8 cellular contexts compared by ENCODE assay signal in the genomic region with DNA sequence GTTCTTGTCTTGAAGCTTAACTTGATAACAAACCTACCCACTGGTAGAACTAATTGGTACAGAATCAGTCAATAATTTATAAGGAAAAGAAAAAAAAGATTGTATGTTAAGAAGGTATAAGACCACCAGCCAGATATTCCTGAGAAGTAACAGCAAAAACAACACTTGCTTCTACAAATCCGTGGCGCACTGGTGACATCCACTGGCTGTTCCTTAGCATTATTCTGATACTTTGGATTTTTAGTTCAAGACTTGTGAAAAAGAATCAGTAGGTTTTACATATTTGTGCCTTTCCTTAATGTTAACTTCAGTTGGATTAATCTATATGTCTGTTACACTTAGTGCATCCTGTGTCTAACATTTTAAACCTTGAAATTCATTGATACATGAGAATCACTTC.
A peak's percentile ranks its signal among the peaks of the same experiment; 100 is the strongest.
DNase-seq lines count a peak whose midpoint lies in the region.

No MANE protein-coding gene starts in this region.

- H2BK12ac ChIP-seq in neuronal stem cell (ENCODE audit: low read length), result no peak overlapping the region

- no peak overlapping the region for H3K27ac Mint-ChIP-seq in activated CD4-positive, alpha-beta memory T cell treated with anti-CD3 and anti-CD28 coated beads for 36 hours

- H4K91ac ChIP-seq in neuronal stem cell (ENCODE audit: low read depth, low read length, poor library complexity), result no peak overlapping the region

- intact Hi-C loops in activated CD4-positive, alpha-beta memory T cell treated with anti-CD3 and anti-CD28 coated beads for 36 hours (cut with micrococcal nuclease), result no loop called here

- DNase-seq in ELR (ENCODE audit: low read depth) (peak; percentile 56), NCI-H2227 (lab: John Stamatoyannopoulos, UW; ENCODE audit: unreplicated experiment) (peak; percentile 80), dermis blood vessel endothelial cell (peak; percentile 61), neuronal stem cell (ENCODE audit: low spot score) (peak; percentile 53), epidermal melanocyte (ENCODE audit: insufficient read length, low spot score) (no peak), H7 (no peak)
- no peak for DNase-seq in activated CD4-positive, CD25-positive, alpha-beta regulatory T cell treated with anti-CD3 and anti-CD28 coated beads, Interleukin-2, amount 50 U/mL, for 72 hours
- no peak for DNase-seq in activated CD4-positive, alpha-beta memory T cell treated with anti-CD3 and anti-CD28 coated beads for 36 hours

- no peak overlapping the region for H3K23ac ChIP-seq in neuronal stem cell (ENCODE audit: low read depth, low read length, poor library complexity)

- H3K9me3 Mint-ChIP-seq in activated CD4-positive, alpha-beta memory T cell treated with anti-CD3 and anti-CD28 coated beads for 36 hours, result no peaks in the 10 kb centered on the region

- H4K8ac ChIP-seq in neuronal stem cell (ENCODE audit: low read depth, low read length), result no peak overlapping the region

- H3K9ac ChIP-seq in neuronal stem cell (ENCODE audit: low read depth, low read length, poor library complexity), result no peak overlapping the region

- no peak overlapping the region for H2AFZ ChIP-seq in neuronal stem cell (ENCODE audit: low read length)

- H3K27me3 Mint-ChIP-seq in activated CD4-positive, alpha-beta memory T cell treated with anti-CD3 and anti-CD28 coated beads for 36 hours, result no peaks in the 10 kb centered on the region

- no peaks in the 10 kb centered on the region for H3K4me1 Mint-ChIP-seq in activated CD4-positive, alpha-beta memory T cell treated with anti-CD3 and anti-CD28 coated beads for 36 hours (ENCODE audit: low read depth)

- no peaks in the 10 kb centered on the region for H3K36me3 Mint-ChIP-seq in activated CD4-positive, alpha-beta memory T cell treated with anti-CD3 and anti-CD28 coated beads for 36 hours

- POLR2A ChIA-PET in activated CD4-positive, alpha-beta memory T cell treated with anti-CD3 and anti-CD28 coated beads for 36 hours (lab: Charles Lee), result no interaction called here

- H3K4me1 ChIP-seq in neuronal stem cell (ENCODE audit: control insufficient read depth in 2 of 2, insufficient read depth in 1 of 2, low read depth in 1 of 2, low read length in 2 of 2), result no peaks in the 10 kb centered on the region

- no CpG with 5 or more reads among the region's 2 CpGs for WGBS in neuronal stem cell (ENCODE audit: extremely low coverage in 2 of 2, insufficient read length in 2 of 2, insufficient replicate concordance in 1 of 2), 2 donors

- CTCF ChIA-PET in activated CD4-positive, alpha-beta memory T cell treated with anti-CD3 and anti-CD28 coated beads for 36 hours (lab: Charles Lee), result no interaction called here

- H3K4me3 ChIP-seq in neuronal stem cell (ENCODE audit: low read length in 2 of 2), result no peak overlapping the region
- no peak overlapping the region for H3K4me3 ChIP-seq in H7 (ENCODE audit: insufficient read depth, low read depth, low read length)

- H2AK5ac ChIP-seq in neuronal stem cell (ENCODE audit: low read depth, low read length), result no peak overlapping the region

- H3K27me3 ChIP-seq in neuronal stem cell (ENCODE audit: control insufficient read depth in 3 of 3, insufficient read depth in 3 of 3, low read depth in 1 of 3, low read length in 3 of 3), result no peaks in the 10 kb centered on the region
- H3K27me3 ChIP-seq in H7 (ENCODE audit: control insufficient read depth, insufficient read depth, low read length), result no peaks in the 10 kb centered on the region

- no peaks in the 10 kb centered on the region for H3K9me3 ChIP-seq in neuronal stem cell (replicated peaks in 1 of 2; ENCODE audit: control insufficient read depth in 2 of 2, insufficient read depth in 1 of 2, low read depth in 1 of 2, low read length in 2 of 2)

- H3K36me3 ChIP-seq in neuronal stem cell (replicated peaks in 1 of 2; ENCODE audit: control insufficient read depth in 2 of 2, insufficient read depth in 2 of 2, low read length in 2 of 2) (no peaks in the 10 kb centered on the region), H7 (replicated peaks; ENCODE audit: control insufficient read depth, insufficient read depth, low read length) (no peaks in the 10 kb centered on the region)

- H2BK120ac ChIP-seq in neuronal stem cell (ENCODE audit: low read depth, low read length), result no peak overlapping the region

- no peak overlapping the region for H3K14ac ChIP-seq in neuronal stem cell (ENCODE audit: low read length)

- no peak overlapping the region for H3K4me3 Mint-ChIP-seq in activated CD4-positive, alpha-beta memory T cell treated with anti-CD3 and anti-CD28 coated beads for 36 hours

- no peaks in the 10 kb centered on the region for H3K79me1 ChIP-seq in neuronal stem cell (ENCODE audit: low read depth, low read length)

- H3K18ac ChIP-seq in neuronal stem cell (ENCODE audit: low read length), result no peak overlapping the region

- H3K4ac ChIP-seq in neuronal stem cell (ENCODE audit: low read length), result no peak overlapping the region

- no peak overlapping the region for H3K4me2 ChIP-seq in neuronal stem cell (ENCODE audit: insufficient read depth, low read length, poor library complexity, severe bottlenecking)

- H3K27ac ChIP-seq in neuronal stem cell (replicated peaks; ENCODE audit: low read length), result no peak overlapping the region

- H2BK5ac ChIP-seq in neuronal stem cell (ENCODE audit: low read length), result no peak overlapping the region

- no peak overlapping the region for H2BK15ac ChIP-seq in neuronal stem cell (ENCODE audit: low read length)

Comparison
In these comparisons a context has a peak if more than half of its experiments do, and no peak if none do; other contexts are left out.
1. DNase-seq: peak in ELR (single experiment), NCI-H2227 (single experiment), dermis blood vessel endothelial cell (single experiment) and neuronal stem cell (single experiment); none in activated CD4-positive, CD25-positive, alpha-beta regulatory T cell treated with anti-CD3 and anti-CD28 coated beads, Interleukin-2, amount 50 U/mL, for 72 hours (single experiment), epidermal melanocyte (single experiment), H7 (single experiment) and activated CD4-positive, alpha-beta memory T cell treated with anti-CD3 and anti-CD28 coated beads for 36 hours (single experiment).